1 cellular context compared by ENCODE assay signal in genomic region chr7:151186640-151187408, GRCh38.
TF ChIP-seq lines count a peak whose summit lies in the region.

Gene ASB10 (minus strand): TSS chr7:151187250. CDS start chr7:151187130, 120 bp downstream.

TF ChIP-seq in H1, 55 proteins besides CTCF, POLR2A, EP300 and RAD21 (continued from another document):
- TF ChIP-seq TBP (IDR thresholded peaks at IDR 0.05; ENCODE audit: low read depth, low read length) (no peak), SRF (IDR thresholded peaks at IDR 0.05; ENCODE audit: low read depth, low read length) (no peak), HDAC6 (IDR thresholded peaks at IDR 0.05; ENCODE audit: low read depth, low read length) (no peak), CHD2 (IDR thresholded peaks at IDR 0.05; ENCODE audit: low read length) (no peak), CBX5 (IDR thresholded peaks at IDR 0.05; ENCODE audit: low read depth, low read length) (no peak), MAX (IDR thresholded peaks at IDR 0.05) (no peak), POLR2AphosphoS5 (IDR thresholded peaks at IDR 0.05; ENCODE audit: low read depth, low read length) (no peak), ASH2L (IDR thresholded peaks at IDR 0.05; ENCODE audit: low read length) (no peak)
